ENCODE assay signal across 8 cellular contexts in genomic region chr19:44889830-44890365, GRCh38. TPM values are rescaled to one million over a fixed set of nuclear protein-coding genes. Genes with fewer than 3 reads are reported as not detected.
DNase-seq lines count a peak whose midpoint lies in the region; ATAC-seq and TF ChIP-seq lines count a peak whose summit lies in the region.

No MANE protein-coding gene starts in this region.

- peaks cover 17% of the 10 kb centered on the region for H3K4me1 Mint-ChIP-seq in T-helper 2 cell treated with Interferon-gamma antibody and Interleukin-4, amounts not matched to agents 5 μg/mL and 100 μg/mL, for 36 hours (ENCODE audit: low read depth)

- no peak for ATAC-seq in GM21528 (IDR thresholded peaks at IDR 0.05; ENCODE audit: low FRiP score, unreplicated experiment)

- peak overlapping the region; percentile 86 for H3K4me3 Mint-ChIP-seq in T-helper 2 cell treated with Interferon-gamma antibody and Interleukin-4, amounts not matched to agents 5 μg/mL and 100 μg/mL, for 36 hours

- H3K27me3 ChIP-seq in kidney epithelial cell (ENCODE audit: control insufficient read depth, insufficient read depth, low read length), result no peaks in the 10 kb centered on the region

- peaks cover 3% of the 10 kb centered on the region for H3K9me3 Mint-ChIP-seq in T-helper 2 cell treated with Interferon-gamma antibody and Interleukin-4, amounts not matched to agents 5 μg/mL and 100 μg/mL, for 36 hours

- H3K27ac ChIP-seq in angular gyrus (ENCODE audit: low read depth, low read length) (peak overlapping the region; percentile 92), substantia nigra (ENCODE audit: low read depth, low read length, poor library complexity, severe bottlenecking) (peak overlapping the region; percentile 96)

- H3K36me3 ChIP-seq in kidney epithelial cell (ENCODE audit: control insufficient read depth, insufficient read depth, low read length), result peaks cover 5% of the 10 kb centered on the region

- DNase-seq in T-helper 2 cell treated with Interferon-gamma antibody and Interleukin-4, amounts not matched to agents 5 μg/mL and 100 μg/mL, for 36 hours (ENCODE audit: low spot score), result no peak
- DNase-seq in T-helper 2 cell (no peak), kidney epithelial cell (ENCODE audit: low read depth) (no peak), substantia nigra (lab: John Stamatoyannopoulos, UW) (no peak), cerebellar nuclear complex (lab: John Stamatoyannopoulos, UW) (no peak)
- no peak for DNase-seq in NK-92 treated with Interleukin-12 subunit alpha and Interleukin-12 subunit beta, amount 100 ng/mL, for 24 hours (lab: John Stamatoyannopoulos, UW)

- H3K27ac Mint-ChIP-seq in T-helper 2 cell treated with Interferon-gamma antibody and Interleukin-4, amounts not matched to agents 5 μg/mL and 100 μg/mL, for 36 hours, result peak overlapping the region; percentile 97

- no peaks in the 10 kb centered on the region for H3K27me3 Mint-ChIP-seq in T-helper 2 cell treated with Interferon-gamma antibody and Interleukin-4, amounts not matched to agents 5 μg/mL and 100 μg/mL, for 36 hours (ENCODE audit: low read depth)

- peak overlapping the region; percentile 41 for H3K4me3 ChIP-seq in kidney epithelial cell (ENCODE audit: low read depth, low read length)

- TF ChIP-seq CTCF in kidney epithelial cell (IDR thresholded peaks at IDR 0.05; ENCODE audit: insufficient read depth, low read length, poor library complexity, severe bottlenecking), result no peak

- H3K36me3 Mint-ChIP-seq in T-helper 2 cell treated with Interferon-gamma antibody and Interleukin-4, amounts not matched to agents 5 μg/mL and 100 μg/mL, for 36 hours (ENCODE audit: low read depth), result peaks cover 26% of the 10 kb centered on the region

RNA-seq across cellular contexts. Expression of gene TOMM40, which starts 1.2 kb away (rescaled TPM):
- total RNA-seq in kidney epithelial cell, result 65.3 and 73.7 TPM in 2 replicates

RNA-seq across cellular contexts. Expression of gene APOE, which starts 15.7 kb away (rescaled TPM):
- 89.0 and 98.1 TPM in 2 replicates for total RNA-seq in kidney epithelial cell

RNA-seq across cellular contexts. Expression of gene APOC1, which starts 24.5 kb away (rescaled TPM):
- total RNA-seq in kidney epithelial cell, result 1.9 and 3.5 TPM in 2 replicates

RNA-seq across cellular contexts. Expression of gene NECTIN2, which starts 43.8 kb away (rescaled TPM):
- 240 and 243 TPM in 2 replicates for total RNA-seq in kidney epithelial cell

RNA-seq across cellular contexts. Expression of gene APOC4, which starts 52.1 kb away (rescaled TPM):
- total RNA-seq in kidney epithelial cell, result not detected in 2 replicates
